1 cellular context compared by ENCODE assay signal in genomic region chr6:52053038-52053704, GRCh38.
TF ChIP-seq lines count a peak whose summit lies in the region.

No MANE protein-coding gene starts in this region.

TF ChIP-seq in HepG2, 621 proteins besides CTCF, POLR2A, EP300 and RAD21:
- TF ChIP-seq ZNF446 (CRISPR knock-in tag; IDR thresholded peaks at IDR 0.05) (no peak), MAFF (IDR thresholded peaks at IDR 0.05; ENCODE audit: low read depth, low read length) (peak; percentile 57), MAFK (conservative IDR thresholded peaks at IDR 0.05 in 1 of 2, IDR thresholded peaks at IDR 0.05 in 1 of 2; ENCODE audit: low read length in 2 of 2) (peak; percentile 21 to 58; a peak in 3 of 4 replicates)
